Comparison of ENCODE assay signal across 16 cellular contexts in genomic region chr2:15725101-15725787, GRCh38.
DNase-seq lines count a peak whose midpoint lies in the region; ATAC-seq and TF ChIP-seq lines count a peak whose summit lies in the region.
"Had no signal": no experiment of that assay in that cellular context is flagged by ENCODE, and none has a peak within 500 bp of the region (broad histone marks: within the 10 kb centered on the region; RNA-seq: fewer than 3 reads in every experiment).

No MANE protein-coding gene starts in this region.

- H3K79me1 ChIP-seq in IMR-90 (ENCODE audit: low read depth in 1 of 2, low read length in 2 of 2): no peaks in the 10 kb centered on the region
- no peaks in the 10 kb centered on the region for H3K79me1 ChIP-seq in neuronal stem cell (ENCODE audit: low read depth, low read length)

- WGBS in IMR-90 (ENCODE audit: extremely low coverage in 2 of 2, insufficient read length in 1 of 2), 2 experiments: 56% methylated on average over 5 of the region's 13 CpGs; no CpG with 5 or more reads in 1 of the 2 experiments
- WGBS in neuronal stem cell (ENCODE audit: extremely low coverage in 2 of 2, insufficient read length in 2 of 2, insufficient replicate concordance in 1 of 2), 2 donors: no CpG with 5 or more reads among the region's 13 CpGs
- 82 to 87% methylated on average over 5 to 13 of the region's 13 CpGs for WGBS in transverse colon (ENCODE audit: low coverage in 1 of 2), 2 donors

- POLR2A ChIA-PET in IMR-90 (lab: Charles Lee; ENCODE audit: unreplicated experiment): no interaction called here

- CTCF ChIA-PET in IMR-90 (lab: Yijun Ruan, JAX): no interaction called here

- no TSS peak for BruUV-seq in IMR-90 (replicated peaks; lab: Mats Ljungman, UMichigan)

- no peak overlapping the region for H2BK5ac ChIP-seq in IMR-90 (ENCODE audit: low read depth, low read length, poor library complexity, severe bottlenecking)
- H2BK5ac ChIP-seq in neuronal stem cell (ENCODE audit: low read length): no peak overlapping the region

- peak overlapping the region; percentile 5 for H2AFZ ChIP-seq in IMR-90 (replicated peaks; ENCODE audit: low read length, poor library complexity)
- H2AFZ ChIP-seq in neuronal stem cell (ENCODE audit: low read length): peak overlapping the region; percentile 20

- H3K4me1 ChIP-seq in IMR-90 (ENCODE audit: control insufficient read depth, insufficient read depth, low read length) (no peaks in the 10 kb centered on the region; the same call in 1 of the 2 replicates), neuronal stem cell (ENCODE audit: control insufficient read depth in 2 of 2, insufficient read depth in 1 of 2, low read depth in 1 of 2, low read length in 2 of 2) (peaks cover 5 to 7% of the 10 kb centered on the region in 2 donors), transverse colon (peaks cover under 1 to 3% (median 2%) of the 10 kb centered on the region in 4 donors)

- H2AK5ac ChIP-seq in IMR-90 (ENCODE audit: low read depth, low read length) (no peak overlapping the region), neuronal stem cell (ENCODE audit: low read depth, low read length) (peak overlapping the region; percentile 56)

- no peak overlapping the region for H3K4me3 ChIP-seq in IMR-90 (ENCODE audit: insufficient read depth, low read depth, low read length)
- H3K4me3 ChIP-seq in neuronal stem cell (ENCODE audit: low read length in 2 of 2): no peak overlapping the region
- no peak overlapping the region for H3K4me3 ChIP-seq in transverse colon
- H3K4me3 ChIP-seq: BLaER1 treated with 17β-estradiol and CSF1 and Interleukin-3, amounts not matched to agents 10 nM and 100 nM; GM12878 had no signal

- no peak for TF ChIP-seq POLR2A in IMR-90 (IDR thresholded peaks at IDR 0.05; ENCODE audit: low read depth, low read length)
- TF ChIP-seq POLR2A in transverse colon (IDR thresholded peaks at IDR 0.05): no peak

- no peaks in the 10 kb centered on the region; the same call in 1 of the 2 replicates for H3K9me3 ChIP-seq in IMR-90 (ENCODE audit: control insufficient read depth, insufficient read depth, low read length)
- H3K9me3 ChIP-seq in neuronal stem cell (replicated peaks in 1 of 2; ENCODE audit: control insufficient read depth in 2 of 2, insufficient read depth in 1 of 2, low read depth in 1 of 2, low read length in 2 of 2): no peaks in the 10 kb centered on the region
- H3K9me3 ChIP-seq in transverse colon: no peaks in the 10 kb centered on the region
- H3K9me3 ChIP-seq: BLaER1 treated with 17β-estradiol and CSF1 and Interleukin-3, amounts not matched to agents 10 nM and 100 nM had no signal

- H4K91ac ChIP-seq in IMR-90 (ENCODE audit: insufficient read depth, low read depth, low read length) (no peak overlapping the region), neuronal stem cell (ENCODE audit: low read depth, low read length, poor library complexity) (no peak overlapping the region)

- DNase-seq in IMR-90 (no peak), islet precursor cell (peak; percentile 44), mesenteric fat pad (ENCODE audit: low spot score) (peak; percentile 59), neuronal stem cell (ENCODE audit: low spot score) (no peak), GDM1 (lab: John Stamatoyannopoulos, UW) (no peak), transverse colon (no peak), ureter (ENCODE audit: low spot score) (no peak)
- DNase-seq: Calu3; CD8-positive, alpha-beta T cell; DMS79 treated with DMSO at 0.1 percent for 48 hours; GOT3; H7; HFFc6 had no signal

- no peak overlapping the region for H2AK9ac ChIP-seq in IMR-90 (replicated peaks; ENCODE audit: low read depth, low read length, poor library complexity)

- no peak for TF ChIP-seq CTCF in IMR-90 (conservative IDR thresholded peaks at IDR 0.05; ENCODE audit: low read depth, low read length)
- no peak for TF ChIP-seq CTCF in transverse colon (IDR thresholded peaks at IDR 0.05)

- H3K14ac ChIP-seq in IMR-90 (replicated peaks; ENCODE audit: low read depth, low read length) (no peak overlapping the region), neuronal stem cell (ENCODE audit: low read length) (peak overlapping the region; percentile 11)

- in situ Hi-C loops in IMR-90 (cut with MboI; ENCODE audit: low sequenced_read_pairs): no loop called here
- in situ Hi-C loops in transverse colon (cut with MboI; ENCODE audit: low pct_ligation_motif_present in 1 of 4, low pct_unique_long_range_greater_than_20kb in 1 of 4, low sequenced_read_pairs in 3 of 4): loop anchor here in 1 of 4 donors (25.0 kb wide), 1 partner anchor 88 kb away; no protein-coding TSS in a partner anchor

- H4K8ac ChIP-seq in IMR-90 (ENCODE audit: low read depth in 2 of 2, low read length in 2 of 2) (no peak overlapping the region), neuronal stem cell (ENCODE audit: low read depth, low read length) (no peak overlapping the region)

- H3K18ac ChIP-seq in IMR-90 (ENCODE audit: low read depth, low read length): no peak overlapping the region
- H3K18ac ChIP-seq in neuronal stem cell (ENCODE audit: low read length): peak overlapping the region; percentile 33

- intact Hi-C loops in IMR-90 (cut with micrococcal nuclease) (no loop called here), transverse colon (cut with DNase I; ENCODE audit: low total_unique reads) (no loop called here)

- no peaks in the 10 kb centered on the region for H3K9me1 ChIP-seq in IMR-90 (ENCODE audit: insufficient read depth, low read length)

- no peak overlapping the region for H2BK15ac ChIP-seq in IMR-90 (ENCODE audit: low read depth, low read length)
- peak overlapping the region; percentile 6 for H2BK15ac ChIP-seq in neuronal stem cell (ENCODE audit: low read length)

- H2BK120ac ChIP-seq in IMR-90 (ENCODE audit: low read depth, low read length) (no peak overlapping the region), neuronal stem cell (ENCODE audit: low read depth, low read length) (no peak overlapping the region)

- H3K56ac ChIP-seq in IMR-90 (ENCODE audit: extremely low read depth, insufficient read depth, low read length): no peak overlapping the region

- H3K27me3 ChIP-seq in IMR-90 (ENCODE audit: control insufficient read depth, insufficient read depth, low read length): no peaks in the 10 kb centered on the region; the same call in 1 of the 2 replicates
- H3K27me3 ChIP-seq in neuronal stem cell (ENCODE audit: control insufficient read depth in 3 of 3, insufficient read depth in 3 of 3, low read depth in 1 of 3, low read length in 3 of 3): peaks cover 0 to 2% (median 0%) of the 10 kb centered on the region in 3 experiments
- H3K27me3 ChIP-seq in transverse colon: no peaks in the 10 kb centered on the region
- H3K27me3 ChIP-seq: BLaER1 treated with 17β-estradiol and CSF1 and Interleukin-3, amounts not matched to agents 10 nM and 100 nM had no signal

- H3K23ac ChIP-seq in IMR-90 (ENCODE audit: low read depth, low read length): no peak overlapping the region
- peak overlapping the region; percentile 6 for H3K23ac ChIP-seq in neuronal stem cell (ENCODE audit: low read depth, low read length, poor library complexity)

- H3K4ac ChIP-seq in IMR-90 (ENCODE audit: low read depth, low read length) (no peak overlapping the region), neuronal stem cell (ENCODE audit: low read length) (no peak overlapping the region)

- H3K4me2 ChIP-seq in IMR-90 (ENCODE audit: low read depth, low read length): no peak overlapping the region
- H3K4me2 ChIP-seq in neuronal stem cell (ENCODE audit: insufficient read depth, low read length, poor library complexity, severe bottlenecking): no peak overlapping the region

- H3K36me3 ChIP-seq in IMR-90 (ENCODE audit: control insufficient read depth, insufficient read depth, low read length): no peaks in the 10 kb centered on the region
- H3K36me3 ChIP-seq in neuronal stem cell (replicated peaks in 1 of 2; ENCODE audit: control insufficient read depth in 2 of 2, insufficient read depth in 2 of 2, low read length in 2 of 2): no peaks in the 10 kb centered on the region
- no peaks in the 10 kb centered on the region for H3K36me3 ChIP-seq in transverse colon
- H3K36me3 ChIP-seq: BLaER1 treated with 17β-estradiol and CSF1 and Interleukin-3, amounts not matched to agents 10 nM and 100 nM had no signal

- TF ChIP-seq RAD21 in IMR-90 (IDR thresholded peaks at IDR 0.05; ENCODE audit: low read length): no peak

- TF ChIP-seq EP300 in transverse colon (IDR thresholded peaks at IDR 0.05; ENCODE audit: low read depth): no peak

- no peak for ATAC-seq in IMR-90 (ENCODE audit: low read depth)
- ATAC-seq: CD8-positive, alpha-beta T cell; GM12878; HCT116 had no signal

- H2BK12ac ChIP-seq in neuronal stem cell (ENCODE audit: low read length): peak overlapping the region; percentile 36

- dilution Hi-C loops in IMR-90 (cut with HindIII; ENCODE audit: low sequenced_read_pairs, unreplicated experiment): no loop called here

- H3K9ac ChIP-seq in IMR-90 (ENCODE audit: low read depth, low read length): no peak overlapping the region
- peak overlapping the region; percentile 21 for H3K9ac ChIP-seq in neuronal stem cell (ENCODE audit: low read depth, low read length, poor library complexity)

- H3K27ac ChIP-seq in IMR-90 (ENCODE audit: insufficient read depth, low read length) (no peak overlapping the region), neuronal stem cell (replicated peaks; ENCODE audit: low read length) (no peak overlapping the region), transverse colon (no peak overlapping the region)
- H3K27ac ChIP-seq: BLaER1 treated with 17β-estradiol and CSF1 and Interleukin-3, amounts not matched to agents 10 nM and 100 nM had no signal

- no peak overlapping the region for H4K5ac ChIP-seq in IMR-90 (ENCODE audit: low read depth, low read length)

- H2BK20ac ChIP-seq in IMR-90 (ENCODE audit: low read depth, low read length): no peak overlapping the region

- no peaks in the 10 kb centered on the region for H4K20me1 ChIP-seq in IMR-90 (ENCODE audit: insufficient read depth, low read length)

TF ChIP-seq in IMR-90, 13 proteins besides CTCF, POLR2A, EP300 and RAD21:
- TF ChIP-seq CEBPB (IDR thresholded peaks at IDR 0.05; ENCODE audit: low read depth, low read length): no peak

Comparison
In these comparisons a context has a peak if more than half of its experiments do, and no peak if none do; other contexts are left out.
1. DNase-seq: peak in islet precursor cell (single experiment) and mesenteric fat pad (single experiment); none in IMR-90 (single experiment), neuronal stem cell (single experiment), GDM1 (single experiment), transverse colon (single experiment) and ureter (single experiment).